In the genomic region with DNA sequence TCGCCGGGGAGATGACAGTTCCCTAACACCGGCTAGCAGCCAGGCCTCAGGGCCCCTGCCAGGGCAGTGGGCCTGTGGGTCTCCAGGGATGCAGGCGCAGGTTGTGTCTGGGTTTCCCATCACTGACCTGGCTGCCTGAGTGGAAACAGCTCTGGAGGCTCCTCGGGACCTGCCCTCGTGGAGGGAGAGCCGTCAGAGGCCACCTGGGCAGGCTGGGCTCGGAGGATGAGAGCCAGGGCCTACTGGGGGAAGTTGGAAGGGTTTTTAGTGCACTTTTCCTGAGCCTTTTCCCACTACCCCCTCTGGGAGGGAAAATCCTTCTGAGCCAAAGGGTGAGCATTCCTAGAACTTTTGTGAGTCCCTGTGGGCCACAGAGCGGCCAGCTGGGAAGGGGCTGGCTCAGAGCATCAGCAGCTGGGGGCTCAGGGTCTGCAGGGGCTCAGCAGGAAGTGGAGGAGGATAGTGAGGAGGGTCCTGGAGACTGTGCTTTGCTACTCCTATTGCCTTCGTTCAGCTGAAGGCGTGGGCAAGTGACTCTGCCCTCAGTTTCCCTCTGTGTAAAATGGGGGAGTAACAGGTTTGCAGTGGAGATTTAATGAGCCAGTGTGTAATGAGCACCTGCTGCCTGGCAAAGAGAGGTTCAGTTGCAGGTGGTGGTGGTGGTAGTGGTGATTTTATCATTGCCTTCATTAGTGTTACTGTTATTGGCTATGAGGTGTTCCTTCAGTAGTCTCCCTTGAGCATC, we compare ENCODE assay signal across 8 cellular contexts. TPM values are rescaled to one million over a fixed set of nuclear protein-coding genes. Genes with fewer than 3 reads are reported as not detected.
DNase-seq lines count a peak whose midpoint lies in the region; TF ChIP-seq lines count a peak whose summit lies in the region.

No MANE protein-coding gene starts in this region.

- H3K4me3 ChIP-seq in GM06990 (replicated peaks; ENCODE audit: low read depth, low read length): peak overlapping the region; percentile 83
- peak overlapping the region; percentile 97 for H3K4me3 ChIP-seq in SJSA1
- H3K4me3 ChIP-seq in fibroblast of mammary gland (ENCODE audit: control insufficient read depth, low read depth, low read length): peak overlapping the region; percentile 84

- no peaks in the 10 kb centered on the region for H3K36me3 Mint-ChIP-seq in progenitor cell of endocrine pancreas (ENCODE audit: insufficient read depth)

- H3K36me3 ChIP-seq in GM06990 (ENCODE audit: control insufficient read depth, insufficient read depth, low read length) (peaks cover 3% of the 10 kb centered on the region), SJSA1 (peaks cover 33% of the 10 kb centered on the region)

- TF ChIP-seq CTCF in GM06990 (IDR thresholded peaks at IDR 0.05; ENCODE audit: insufficient read depth, low read length, poor library complexity, severe bottlenecking): no peak
- TF ChIP-seq CTCF in fibroblast of mammary gland (conservative IDR thresholded peaks at IDR 0.05; ENCODE audit: control insufficient read depth, insufficient read depth, low read depth, low read length): no peak
- no peak for TF ChIP-seq CTCF in progenitor cell of endocrine pancreas (IDR thresholded peaks at IDR 0.05; ENCODE audit: unreplicated experiment)

- peak overlapping the region; percentile 64 for H3K4me3 Mint-ChIP-seq in progenitor cell of endocrine pancreas (ENCODE audit: low read depth)

- peaks cover 63% of the 10 kb centered on the region for H3K27me3 Mint-ChIP-seq in progenitor cell of endocrine pancreas

- H3K27me3 ChIP-seq in GM06990 (replicated peaks; ENCODE audit: control insufficient read depth, insufficient read depth, low read length) (no peaks in the 10 kb centered on the region), SJSA1 (replicated peaks) (no peaks in the 10 kb centered on the region)

- peaks cover 70% of the 10 kb centered on the region for H3K4me1 ChIP-seq in SJSA1 (replicated peaks)

- H3K9me3 Mint-ChIP-seq in progenitor cell of endocrine pancreas (ENCODE audit: low read depth): no peaks in the 10 kb centered on the region

- DNase-seq in GM06990 (ENCODE audit: extremely low read depth, insufficient read length) (no peak), SJSA1 (ENCODE audit: low read depth in 1 of 2, low spot score in 2 of 2) (no peak), fibroblast of mammary gland (ENCODE audit: low read depth) (no peak), progenitor cell of endocrine pancreas (ENCODE audit: low spot score, unreplicated experiment) (no peak), kidney glomerular epithelial cell (lab: John Stamatoyannopoulos, UW) (no peak), GDM1 (lab: John Stamatoyannopoulos, UW) (no peak)
- no peak for DNase-seq in stimulated activated CD4-positive, alpha-beta T cell treated with anti-CD3 and anti-CD28 coated beads, Interleukin-4, amount 100 ng/mL, for 24 hours
- DNase-seq in activated CD4-positive, CD25-positive, alpha-beta regulatory T cell treated with anti-CD3 and anti-CD28 coated beads, Interleukin-2, amount 50 U/mL, for 72 hours: no peak

- peaks cover 2% of the 10 kb centered on the region for H3K4me1 Mint-ChIP-seq in progenitor cell of endocrine pancreas (ENCODE audit: low read depth)

- 0 out of 2 replicates have a peak overlapping the region, but pooled peaks have one; percentile 5 for H3K27ac ChIP-seq in SJSA1

- no peak overlapping the region for H3K27ac Mint-ChIP-seq in progenitor cell of endocrine pancreas

- H3K9me3 ChIP-seq in SJSA1 (replicated peaks): no peaks in the 10 kb centered on the region

RNA-seq across cellular contexts. Expression of a gene that starts 1.8 kb away (rescaled TPM):
- 13.0 and 20.5 TPM in 2 replicates for total RNA-seq in SJSA1 (2014; rRNA removed; shearing (Covaris generic))
- total RNA-seq in progenitor cell of endocrine pancreas: 0.72 and 1.5 TPM in 2 replicates

RNA-seq across cellular contexts. Expression of a gene that starts 38.6 kb away (rescaled TPM):
- total RNA-seq in SJSA1 (2014; rRNA removed; shearing (Covaris generic)): 1.8 and 8.5 TPM in 2 replicates
- 31.3 and 32.9 TPM in 2 replicates for total RNA-seq in progenitor cell of endocrine pancreas
